In genomic region chr3:170418422-170419300, GRCh38 we compare ENCODE assay signal across 8 cellular contexts. TPM values are rescaled to one million over a fixed set of nuclear protein-coding genes. Genes with fewer than 3 reads are reported as not detected.
DNase-seq lines count a peak whose midpoint lies in the region; ATAC-seq and TF ChIP-seq lines count a peak whose summit lies in the region.

Gene CLDN11 (plus strand): TSS chr3:170418868. CDS start chr3:170419067, 199 bp downstream.

- H3K36me3 Mint-ChIP-seq in activated naive CD8-positive, alpha-beta T cell, result no peaks in the 10 kb centered on the region

- H3K79me2 ChIP-seq in osteoblast (ENCODE audit: insufficient read depth, low read length), result peaks cover 2% of the 10 kb centered on the region

- peaks cover 10% of the 10 kb centered on the region for H3K4me1 ChIP-seq in HAP-1
- H3K4me1 ChIP-seq in cardiac muscle cell (ENCODE audit: low read depth), result no peaks in the 10 kb centered on the region
- H3K4me1 ChIP-seq in osteoblast (ENCODE audit: insufficient read depth, low read length), result peaks cover 22% of the 10 kb centered on the region

- ATAC-seq in HG02588 (IDR thresholded peaks at IDR 0.05; ENCODE audit: unreplicated experiment) (no peak), HG03025 (IDR thresholded peaks at IDR 0.05; ENCODE audit: low FRiP score, unreplicated experiment) (no peak)

- H3K4me2 ChIP-seq in osteoblast (ENCODE audit: insufficient read depth, low read length), result peak within 1 kb of the TSS; percentile 92

- peaks cover 14% of the 10 kb centered on the region for H3K4me1 Mint-ChIP-seq in activated naive CD8-positive, alpha-beta T cell (ENCODE audit: low read depth)

- in situ Hi-C loops in HAP-1 (cut with MboI; ENCODE audit: low sequenced_read_pairs), result loop anchor here (10.0 to 25.0 kb wide), 2 partner anchors 269 to 396 kb away; no protein-coding TSS in a partner anchor

- H3K9me3 ChIP-seq in HAP-1 (no peaks in the 10 kb centered on the region), cardiac muscle cell (ENCODE audit: low read depth) (no peaks in the 10 kb centered on the region), osteoblast (ENCODE audit: low read depth, low read length) (no peaks in the 10 kb centered on the region)

- peaks cover 24% of the 10 kb centered on the region for H3K27me3 Mint-ChIP-seq in activated naive CD8-positive, alpha-beta T cell

- TF ChIP-seq CTCF in cardiac muscle cell (IDR thresholded peaks at IDR 0.05; ENCODE audit: low read depth, low read length) (peak; percentile 19), osteoblast (IDR thresholded peaks at IDR 0.05; ENCODE audit: extremely low read depth, low read depth, low read length) (no peak)

- H3K4me3 ChIP-seq in HAP-1 (peak within 1 kb of the TSS; percentile 8), cardiac muscle cell (peak within 1 kb of the TSS; percentile 39), osteoblast (ENCODE audit: insufficient read depth, low read length) (peak within 1 kb of the TSS; percentile 72)

- H3K27ac ChIP-seq in cardiac muscle cell (no peak within 1 kb of the TSS), osteoblast (ENCODE audit: low read depth, low read length) (no peak within 1 kb of the TSS)

- H4K20me1 ChIP-seq in osteoblast (ENCODE audit: insufficient read depth, low read length), result no peaks in the 10 kb centered on the region

- DNase-seq in Ammon's horn (ENCODE audit: low spot score) (peak; percentile 80), HAP-1 (ENCODE audit: low spot score in 2 of 2) (peak in 1 of 2 experiments; percentile 22), cardiac muscle cell (ENCODE audit: low read depth in 1 of 2, low spot score in 1 of 2) (peak; percentile 70 to 74), osteoblast (ENCODE audit: insufficient read length, low spot score, missing footprints) (peak; percentile 95)
- no peak for DNase-seq in stimulated activated CD8-positive, alpha-beta memory T cell treated with anti-CD3 and anti-CD28 coated beads, Interleukin-4, amount 100 ng/mL, for 48 hours

- peak within 1 kb of the TSS; percentile 89 for H2AFZ ChIP-seq in osteoblast (ENCODE audit: low read length)

- no peaks in the 10 kb centered on the region for H3K9me3 Mint-ChIP-seq in activated naive CD8-positive, alpha-beta T cell (ENCODE audit: low read depth)

- H3K27me3 ChIP-seq in HAP-1 (ENCODE audit: low read depth), result no peaks in the 10 kb centered on the region
- H3K27me3 ChIP-seq in cardiac muscle cell, result peaks cover 32% of the 10 kb centered on the region
- H3K27me3 ChIP-seq in osteoblast (ENCODE audit: insufficient read depth, low read length), result no peaks in the 10 kb centered on the region

- H3K4me3 Mint-ChIP-seq in activated naive CD8-positive, alpha-beta T cell, result peak within 1 kb of the TSS; percentile 87

- no peak within 1 kb of the TSS for H3K27ac Mint-ChIP-seq in activated naive CD8-positive, alpha-beta T cell

- H3K36me3 ChIP-seq in HAP-1 (replicated peaks), result no peaks in the 10 kb centered on the region
- no peaks in the 10 kb centered on the region for H3K36me3 ChIP-seq in cardiac muscle cell
- H3K36me3 ChIP-seq in osteoblast (ENCODE audit: insufficient read depth, low read length), result peaks cover 6% of the 10 kb centered on the region

RNA-seq across cellular contexts. Expression of gene CLDN11, which starts in this region (rescaled TPM):
- 0.09 and 0.35 TPM in 2 replicates for total RNA-seq in cardiac muscle cell
- polyA plus RNA-seq in cardiac muscle cell, result 0.16 TPM in 1 of 2 replicates, not detected in the other
- 33.9 and 50.3 TPM in 2 replicates for total RNA-seq in osteoblast

Comparison
In these comparisons a context has a peak if more than half of its experiments do, and no peak if none do; other contexts are left out.
1. RNA of gene CLDN11 (total RNA-seq): 33.9 to 50.3 TPM in osteoblast; 0.09 to 0.35 TPM in cardiac muscle cell; every median in the first group is over 10 times any median in the second.
2. Peak in DNase-seq and H3K4me3 ChIP-seq in cardiac muscle cell; RNA of the gene not detected or under 1 TPM.
3. H3K4me3 ChIP-seq: peak in every context shown above with its lines; median percentile 72 in osteoblast; 39 in cardiac muscle cell; 8 in HAP-1.